Comparison of ENCODE assay signal across 8 cellular contexts in genomic region chr12:104276192-104277131, GRCh38. TPM values are rescaled to one million over a fixed set of nuclear protein-coding genes. Genes with fewer than 3 reads are reported as not detected.
A peak's percentile ranks its signal among the peaks of the same experiment; 100 is the strongest.
DNase-seq lines count a peak whose midpoint lies in the region; ATAC-seq and TF ChIP-seq lines count a peak whose summit lies in the region.

No MANE protein-coding gene starts in this region.

- POLR2A ChIA-PET in naive thymus-derived CD8-positive, alpha-beta T cell (lab: Charles Lee) = interaction anchor here (0.5 to 1.8 kb wide), 4 partner anchors 11 to 55 kb away, joined by 4 to 7 read pairs (median 4); no protein-coding TSS in a partner anchor

- DNase-seq in DMS53 treated with DMSO at 0.1 percent for 48 hours (lab: John Stamatoyannopoulos, UW; ENCODE audit: unreplicated experiment) (peak; percentile 94), NCI-H1105 treated with DMSO at 0.1 percent for 48 hours (lab: John Stamatoyannopoulos, UW) (peak; percentile 99), GM10266 (ENCODE audit: extremely low spot score) (no peak)
- no peak for DNase-seq in naive thymus-derived CD8-positive, alpha-beta T cell
- no peak for DNase-seq in activated T-cell treated with anti-CD3 and anti-CD28 coated beads, Interleukin-2, amount 50 U/mL, for 48 hours

- TF ChIP-seq CTCF in GM10266 (IDR thresholded peaks at IDR 0.05; ENCODE audit: control insufficient read depth, insufficient read depth, low read depth, missing control alignments) = no peak

- ATAC-seq in GM21515 (IDR thresholded peaks at IDR 0.05; ENCODE audit: unreplicated experiment) = peak; percentile 76
- no peak for ATAC-seq in activated T-helper 17 cell treated with anti-CD3 and anti-CD28 coated beads, Interleukin-2, amount 50 U/mL, for 72 hours (replicated peaks)
- peak in 1 of 2 donors; percentile 47 for ATAC-seq in naive thymus-derived CD8-positive, alpha-beta T cell
- ATAC-seq in GM19452 (IDR thresholded peaks at IDR 0.05; ENCODE audit: unreplicated experiment) = no peak

- peak overlapping the region; percentile 41 for H3K4me3 Mint-ChIP-seq in activated T-helper 17 cell treated with anti-CD3 and anti-CD28 coated beads, Interleukin-2, amount 50 U/mL, for 72 hours
- H3K4me3 Mint-ChIP-seq in naive thymus-derived CD8-positive, alpha-beta T cell = peak overlapping the region; percentile 16 to 76 (median 40)

- no peaks in the 10 kb centered on the region for H3K36me3 Mint-ChIP-seq in activated T-helper 17 cell treated with anti-CD3 and anti-CD28 coated beads, Interleukin-2, amount 50 U/mL, for 72 hours (ENCODE audit: low read depth)
- H3K36me3 Mint-ChIP-seq in naive thymus-derived CD8-positive, alpha-beta T cell = peaks cover 0 to 2% (median 0%) of the 10 kb centered on the region in 3 donors

- H3K4me1 Mint-ChIP-seq in activated T-helper 17 cell treated with anti-CD3 and anti-CD28 coated beads, Interleukin-2, amount 50 U/mL, for 72 hours = peaks cover 8% of the 10 kb centered on the region
- peaks cover 6 to 12% (median 8%) of the 10 kb centered on the region in 4 donors for H3K4me1 Mint-ChIP-seq in naive thymus-derived CD8-positive, alpha-beta T cell

- H3K27me3 Mint-ChIP-seq in activated T-helper 17 cell treated with anti-CD3 and anti-CD28 coated beads, Interleukin-2, amount 50 U/mL, for 72 hours = peaks cover 6% of the 10 kb centered on the region
- peaks cover 0 to 8% (median 5%) of the 10 kb centered on the region in 5 donors for H3K27me3 Mint-ChIP-seq in naive thymus-derived CD8-positive, alpha-beta T cell

- H3K9me3 Mint-ChIP-seq in activated T-helper 17 cell treated with anti-CD3 and anti-CD28 coated beads, Interleukin-2, amount 50 U/mL, for 72 hours = no peaks in the 10 kb centered on the region
- H3K9me3 Mint-ChIP-seq in naive thymus-derived CD8-positive, alpha-beta T cell = no peaks in the 10 kb centered on the region

- H3K27ac Mint-ChIP-seq in activated T-helper 17 cell treated with anti-CD3 and anti-CD28 coated beads, Interleukin-2, amount 50 U/mL, for 72 hours = no peak overlapping the region
- H3K27ac Mint-ChIP-seq in naive thymus-derived CD8-positive, alpha-beta T cell = peak overlapping the region in 4 of 10 donors; percentile 49 to 61 (median 60)

RNA-seq across cellular contexts. Expression of gene EID3, which starts 27.1 kb away (rescaled TPM):
- 1 to 10 TPM; 3.0 to 7.3 TPM for total RNA-seq in activated T-helper 17 cell treated with anti-CD3 and anti-CD28 coated beads, Interleukin-2, amount 50 U/mL, for 72 hours
- 10 to 100 TPM; 10.6 to 13.6 TPM for total RNA-seq in naive thymus-derived CD8-positive, alpha-beta T cell
- 10 to 100 TPM; 10.1 to 13.5 (median 10.8) TPM for polyA plus RNA-seq in naive thymus-derived CD8-positive, alpha-beta T cell

Comparison
In these comparisons a context has a peak if more than half of its experiments do, and no peak if none do; other contexts are left out.
1. DNase-seq: peak in DMS53 treated with DMSO at 0.1 percent for 48 hours (single experiment) and NCI-H1105 treated with DMSO at 0.1 percent for 48 hours (single experiment); none in naive thymus-derived CD8-positive, alpha-beta T cell (0 of 10), activated T-cell treated with anti-CD3 and anti-CD28 coated beads, Interleukin-2, amount 50 U/mL, for 48 hours (0 of 2) and GM10266 (single experiment).